In genomic region chr4:48944659-48945290, GRCh38 we compare ENCODE assay signal across 8 cellular contexts. TPM values are rescaled to one million over a fixed set of nuclear protein-coding genes. Genes with fewer than 3 reads are reported as not detected.
DNase-seq lines count a peak whose midpoint lies in the region; ATAC-seq and TF ChIP-seq lines count a peak whose summit lies in the region.

No MANE protein-coding gene starts in this region.

- H3K4me3 ChIP-seq in fibroblast of the aortic adventitia (ENCODE audit: low read depth, low read length) (no peak overlapping the region), transverse colon (no peak overlapping the region)

- H3K27me3 ChIP-seq in transverse colon = no peaks in the 10 kb centered on the region

- no peaks in the 10 kb centered on the region for H3K36me3 ChIP-seq in transverse colon

- peak; percentile 36 for TF ChIP-seq CTCF in fibroblast of the aortic adventitia (IDR thresholded peaks at IDR 0.05; ENCODE audit: insufficient read depth, low read length)
- TF ChIP-seq CTCF in transverse colon (IDR thresholded peaks at IDR 0.05) = peak in 3 of 5 experiments; percentile 22 to 37 (median 30)

- DNase-seq in activated gamma-delta T cell treated with Interleukin-2 at 50 U/mL for 16 hours (peak; percentile 12), activated gamma-delta T cell (lab: John Stamatoyannopoulos, UW) (no peak), fibroblast of the aortic adventitia (ENCODE audit: low read depth) (no peak), transverse colon (peak; percentile 22), SIG-M5 treated with dmso at 0.1 percent for 504 hours (lab: John Stamatoyannopoulos, UW; ENCODE audit: unreplicated experiment) (no peak), NCI-H1436 treated with DMSO at 0.1 percent for 48 hours (lab: John Stamatoyannopoulos, UW) (no peak)
- peak; percentile 61 to 70 for DNase-seq in activated CD4-positive, alpha-beta T cell treated with anti-CD3 and anti-CD28 coated beads, Interleukin-2, amount 50 U/mL, for 48 hours

- no peaks in the 10 kb centered on the region for H3K9me3 ChIP-seq in transverse colon

- ATAC-seq in GM18907 (IDR thresholded peaks at IDR 0.05; ENCODE audit: unreplicated experiment) = no peak

- no peak for TF ChIP-seq POLR2A in transverse colon (IDR thresholded peaks at IDR 0.05)

- WGBS in transverse colon (ENCODE audit: low coverage in 1 of 2), 2 donors = 70 to 89% methylated on average over 5 to 8 of the region's 8 CpGs

- H3K4me1 ChIP-seq in transverse colon = peaks cover 0 to 20% (median 5%) of the 10 kb centered on the region in 4 donors

- H3K27ac ChIP-seq in transverse colon = no peak overlapping the region

- no peak for TF ChIP-seq EP300 in transverse colon (IDR thresholded peaks at IDR 0.05; ENCODE audit: low read depth)

- intact Hi-C loops in transverse colon (cut with DNase I; ENCODE audit: low total_unique reads) = no loop called here

- in situ Hi-C loops in transverse colon (cut with MboI; ENCODE audit: low pct_ligation_motif_present in 1 of 4, low pct_unique_long_range_greater_than_20kb in 1 of 4, low sequenced_read_pairs in 3 of 4) = no loop called here

RNA-seq across cellular contexts. Expression of gene OCIAD2, which starts 38.2 kb away (rescaled TPM):
- 2.9 and 20.3 TPM in 2 replicates for total RNA-seq in fibroblast of the aortic adventitia (ENCODE audit: low replicate concordance)
- total RNA-seq in transverse colon = 10 to 100 TPM in 3 of 4 donors, 1 to 10 TPM in 1; 4.4 to 71.7 (median 30.3) TPM

RNA-seq across cellular contexts. Expression of gene CWH43, which starts 41.3 kb away (rescaled TPM):
- not detected in 2 replicates for total RNA-seq in fibroblast of the aortic adventitia (ENCODE audit: low replicate concordance)
- total RNA-seq in transverse colon = 10 to 100 TPM; 13.5 to 43.3 (median 34.8) TPM

Comparison
In these comparisons a context has a peak if more than half of its experiments do, and no peak if none do; other contexts are left out.
1. DNase-seq: peak in activated gamma-delta T cell treated with Interleukin-2 at 50 U/mL for 16 hours (single experiment), activated CD4-positive, alpha-beta T cell treated with anti-CD3 and anti-CD28 coated beads, Interleukin-2, amount 50 U/mL, for 48 hours (2 of 2) and transverse colon (single experiment); none in activated gamma-delta T cell (single experiment), fibroblast of the aortic adventitia (single experiment), SIG-M5 treated with dmso at 0.1 percent for 504 hours (single experiment) and NCI-H1436 treated with DMSO at 0.1 percent for 48 hours (single experiment).
2. RNA of gene CWH43, which starts 41.3 kb away (total RNA-seq): 13.5 to 43.3 TPM in transverse colon; not detected in fibroblast of the aortic adventitia; every median in the first group is over 10 times any median in the second.